In the genomic region with DNA sequence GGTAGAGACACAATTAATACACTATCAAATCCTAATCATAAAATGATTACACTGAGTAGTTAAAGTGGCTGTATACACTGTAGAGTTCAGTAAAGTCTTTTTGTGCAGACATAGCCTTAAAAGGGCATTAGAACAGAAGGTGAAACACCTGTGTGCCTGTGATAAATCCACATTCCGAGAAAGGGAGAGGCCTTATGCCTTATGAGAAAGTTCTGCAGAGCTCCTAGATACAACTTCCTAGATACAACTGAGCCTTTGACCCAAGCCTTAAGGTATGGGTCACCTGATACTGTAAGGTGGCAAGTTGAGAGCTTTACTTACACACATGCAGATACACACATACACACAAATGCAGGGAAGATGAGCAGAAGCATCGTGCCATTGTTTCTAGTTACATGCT, we compare ENCODE assay signal across 16 cellular contexts. TPM values are rescaled to one million over a fixed set of nuclear protein-coding genes. Genes with fewer than 3 reads are reported as not detected.
A peak's percentile ranks its signal among the peaks of the same experiment; 100 is the strongest.
DNase-seq lines count a peak whose midpoint lies in the region; ATAC-seq and TF ChIP-seq lines count a peak whose summit lies in the region.
"Had no signal": no experiment of that assay in that cellular context is flagged by ENCODE, and none has a peak within 500 bp of the region (broad histone marks: within the 10 kb centered on the region; RNA-seq: fewer than 3 reads in every experiment).

No MANE protein-coding gene starts in this region.

- H3K36me3 Mint-ChIP-seq in type B pancreatic cell: no peaks in the 10 kb centered on the region
- H3K36me3 Mint-ChIP-seq: CD8-positive, alpha-beta T cell had no signal

- H3K9me2 ChIP-seq in SK-N-SH: no peaks in the 10 kb centered on the region

- H3K36me3 ChIP-seq in SK-N-SH (replicated peaks in 1 of 2; ENCODE audit: control insufficient read depth in 1 of 2, insufficient read depth in 2 of 2, low read length in 1 of 2) (no peaks in the 10 kb centered on the region), duodenal mucosa (ENCODE audit: control insufficient read depth in 1 of 2, insufficient read depth in 2 of 2, low read length in 2 of 2) (no peaks in the 10 kb centered on the region), mucosa of rectum (ENCODE audit: control insufficient read depth in 2 of 2, insufficient read depth in 2 of 2, low read length in 2 of 2) (no peaks in the 10 kb centered on the region)

- peak overlapping the region; percentile 15; the same call in 1 of the 2 replicates for H3K4me2 ChIP-seq in SK-N-SH

- ATAC-seq in SK-N-SH treated with all-trans-retinoic acid at 6 μM for 48 hours: no peak
- ATAC-seq: CD8-positive, alpha-beta T cell; Panc1 had no signal

- CTCF ChIA-PET in SK-N-SH (lab: Yijun Ruan, JAX): interaction anchor here (1.5 kb wide), 1 partner anchor 472 kb away, joined by 3 read pairs; no protein-coding TSS in a partner anchor

- H3K27ac ChIP-seq in SK-N-SH (ENCODE audit: low read depth in 2 of 2, low read length in 1 of 2): peak overlapping the region in 1 of 2 experiments; percentile 74; a peak in 2 of 4 replicates
- peak overlapping the region; percentile 42 for H3K27ac ChIP-seq in duodenal mucosa (ENCODE audit: low read depth, low read length)
- H3K27ac ChIP-seq in mucosa of rectum (ENCODE audit: low read depth in 2 of 2, low read length in 2 of 2): peak overlapping the region; percentile 69 to 90
- H3K27ac ChIP-seq: 22Rv1 had no signal

- no peaks in the 10 kb centered on the region for H3K9me3 ChIP-seq in SK-N-SH
- no peaks in the 10 kb centered on the region for H3K9me3 ChIP-seq in duodenal mucosa (ENCODE audit: control insufficient read depth in 1 of 2, low read length in 2 of 2)
- no peaks in the 10 kb centered on the region for H3K9me3 ChIP-seq in mucosa of rectum (ENCODE audit: control insufficient read depth in 2 of 2, low read length in 2 of 2)

- H3K4me3 ChIP-seq in SK-N-SH (ENCODE audit: low read depth in 2 of 2, low read length in 1 of 2): no peak overlapping the region
- H3K4me3 ChIP-seq in duodenal mucosa (ENCODE audit: low read depth in 1 of 2, low read length in 2 of 2): no peak overlapping the region
- no peak overlapping the region for H3K4me3 ChIP-seq in mucosa of rectum (ENCODE audit: low read length in 2 of 2)

- TF ChIP-seq EP300 in SK-N-SH (IDR thresholded peaks at IDR 0.05; ENCODE audit: borderline replicate concordance in 1 of 2, low read depth in 1 of 2, low read length in 1 of 2): no peak

- H3K4me1 Mint-ChIP-seq in type B pancreatic cell (ENCODE audit: unreplicated experiment): peaks cover 3% of the 10 kb centered on the region

- no peak for DNase-seq in SK-N-SH
- DNase-seq in type B pancreatic cell (ENCODE audit: extremely low spot score, unreplicated experiment): no peak
- no peak for DNase-seq in NCI-H2171 treated with DMSO at 0.1 percent for 48 hours (lab: John Stamatoyannopoulos, UW)
- no peak for DNase-seq in midbrain (lab: John Stamatoyannopoulos, UW)
- DNase-seq in DMS53 treated with DMSO at 0.1 percent for 48 hours (lab: John Stamatoyannopoulos, UW; ENCODE audit: unreplicated experiment): no peak
- DNase-seq: CD8-positive, alpha-beta T cell; GOT3; Karpas-422; NCI-H1105 treated with DMSO at 0.1 percent for 48 hours; NCI-H187; NCI-H446 had no signal

- TF ChIP-seq RAD21 in SK-N-SH (IDR thresholded peaks at IDR 0.05; ENCODE audit: low read length): no peak

- peak overlapping the region; percentile 58 for H3K27ac Mint-ChIP-seq in type B pancreatic cell
- H3K27ac Mint-ChIP-seq: CD8-positive, alpha-beta T cell had no signal

- H3K27me3 Mint-ChIP-seq in type B pancreatic cell: no peaks in the 10 kb centered on the region

- H3K9me3 Mint-ChIP-seq in type B pancreatic cell: no peaks in the 10 kb centered on the region
- H3K9me3 Mint-ChIP-seq: CD8-positive, alpha-beta T cell had no signal

- no peaks in the 10 kb centered on the region for H3K79me2 ChIP-seq in SK-N-SH (ENCODE audit: insufficient read depth)

- POLR2A ChIA-PET in SK-N-SH (lab: Yijun Ruan, JAX): no interaction called here

- WGBS in SK-N-SH (ENCODE audit: low lambda C conversion rate): 91% methylated on average over 1 of the region's 2 CpGs

- H3K4me1 ChIP-seq in SK-N-SH (ENCODE audit: control insufficient read depth in 1 of 2, insufficient read depth in 2 of 2, low read depth in 1 of 2, low read length in 1 of 2): peaks cover 0 to 5% of the 10 kb centered on the region in 2 experiments; a peak in 1 of 4 replicates
- H3K4me1 ChIP-seq in duodenal mucosa (ENCODE audit: control insufficient read depth in 1 of 2, insufficient read depth in 2 of 2, low read length in 2 of 2): peaks cover 17 to 28% of the 10 kb centered on the region in 2 donors
- peaks cover 11 to 22% of the 10 kb centered on the region in 2 donors for H3K4me1 ChIP-seq in mucosa of rectum (ENCODE audit: control insufficient read depth in 2 of 2, insufficient read depth in 2 of 2, low read length in 2 of 2)

- H3K27me3 ChIP-seq in SK-N-SH (ENCODE audit: insufficient read depth): no peaks in the 10 kb centered on the region
- no peaks in the 10 kb centered on the region for H3K27me3 ChIP-seq in duodenal mucosa (ENCODE audit: control insufficient read depth in 1 of 2, insufficient read depth in 2 of 2, low read length in 2 of 2)
- no peaks in the 10 kb centered on the region for H3K27me3 ChIP-seq in mucosa of rectum (ENCODE audit: control insufficient read depth in 2 of 2, insufficient read depth in 2 of 2, low read length in 2 of 2)

- H3K9ac ChIP-seq in SK-N-SH: no peak overlapping the region
- no peak overlapping the region for H3K9ac ChIP-seq in duodenal mucosa (ENCODE audit: low read depth in 1 of 2, low read length in 2 of 2)
- H3K9ac ChIP-seq in mucosa of rectum (ENCODE audit: low read depth in 1 of 2, low read length in 2 of 2): peak overlapping the region in 1 of 2 donors; percentile 56

- no peak overlapping the region for H3K4me3 Mint-ChIP-seq in type B pancreatic cell
- H3K4me3 Mint-ChIP-seq: CD8-positive, alpha-beta T cell had no signal

- H3F3A ChIP-seq in SK-N-SH (replicated peaks; ENCODE audit: insufficient read depth): peaks cover 22% of the 10 kb centered on the region

- peak overlapping the region; percentile 23; the same call in 1 of the 2 replicates for H2AFZ ChIP-seq in SK-N-SH (ENCODE audit: low read depth)

- no peaks in the 10 kb centered on the region for H4K20me1 ChIP-seq in SK-N-SH (ENCODE audit: insufficient read depth)

- TF ChIP-seq CTCF in SK-N-SH (IDR thresholded peaks at IDR 0.05) (no peak), type B pancreatic cell (conservative IDR thresholded peaks at IDR 0.05) (no peak)

TF ChIP-seq in SK-N-SH, 30 proteins besides CTCF, POLR2A, EP300 and RAD21 (continues in another document):
- TF ChIP-seq FOSL2 (IDR thresholded peaks at IDR 0.05; ENCODE audit: borderline replicate concordance, low read depth): no peak
- TF ChIP-seq RCOR1 (IDR thresholded peaks at IDR 0.05; ENCODE audit: low read length): no peak
- TF ChIP-seq, protein P1, sequence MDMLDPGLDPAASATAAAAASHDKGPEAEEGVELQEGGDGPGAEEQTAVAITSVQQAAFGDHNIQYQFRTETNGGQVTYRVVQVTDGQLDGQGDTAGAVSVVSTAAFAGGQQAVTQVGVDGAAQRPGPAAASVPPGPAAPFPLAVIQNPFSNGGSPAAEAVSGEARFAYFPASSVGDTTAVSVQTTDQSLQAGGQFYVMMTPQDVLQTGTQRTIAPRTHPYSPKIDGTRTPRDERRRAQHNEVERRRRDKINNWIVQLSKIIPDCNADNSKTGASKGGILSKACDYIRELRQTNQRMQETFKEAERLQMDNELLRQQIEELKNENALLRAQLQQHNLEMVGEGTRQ (IDR thresholded peaks at IDR 0.05; ENCODE audit: borderline replicate concordance, low read depth, low read length): no peak
- TF ChIP-seq MXI1 (IDR thresholded peaks at IDR 0.05; ENCODE audit: low read depth, low read length): no peak
- TF ChIP-seq POLR2AphosphoS5 (IDR thresholded peaks at IDR 0.05; ENCODE audit: low read depth, low read length): no peak

TF ChIP-seq in SK-N-SH treated with all-trans-retinoic acid at 6 μM for 48 hours, 23 proteins besides CTCF, POLR2A, EP300 and RAD21 (continues in another document):
- TF ChIP-seq TOX (CRISPR knock-in tag; IDR thresholded peaks at IDR 0.05; ENCODE audit: borderline replicate concordance): no peak
- TF ChIP-seq ARNTL (CRISPR knock-in tag; IDR thresholded peaks at IDR 0.05; ENCODE audit: borderline replicate concordance, low read depth): no peak
- no peak for TF ChIP-seq ZC3H10 (CRISPR knock-in tag; IDR thresholded peaks at IDR 0.05)
- TF ChIP-seq, protein P2, sequence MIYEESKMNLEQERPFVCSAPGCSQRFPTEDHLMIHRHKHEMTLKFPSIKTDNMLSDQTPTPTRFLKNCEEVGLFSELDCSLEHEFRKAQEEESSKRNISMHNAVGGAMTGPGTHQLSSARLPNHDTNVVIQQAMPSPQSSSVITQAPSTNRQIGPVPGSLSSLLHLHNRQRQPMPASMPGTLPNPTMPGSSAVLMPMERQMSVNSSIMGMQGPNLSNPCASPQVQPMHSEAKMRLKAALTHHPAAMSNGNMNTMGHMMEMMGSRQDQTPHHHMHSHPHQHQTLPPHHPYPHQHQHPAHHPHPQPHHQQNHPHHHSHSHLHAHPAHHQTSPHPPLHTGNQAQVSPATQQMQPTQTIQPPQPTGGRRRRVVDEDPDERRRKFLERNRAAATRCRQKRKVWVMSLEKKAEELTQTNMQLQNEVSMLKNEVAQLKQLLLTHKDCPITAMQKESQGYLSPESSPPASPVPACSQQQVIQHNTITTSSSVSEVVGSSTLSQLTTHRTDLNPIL (CRISPR knock-in tag; IDR thresholded peaks at IDR 0.05; ENCODE audit: low read depth): no peak
- no peak for TF ChIP-seq BACH2 (CRISPR knock-in tag; IDR thresholded peaks at IDR 0.05; ENCODE audit: borderline replicate concordance)
- no peak for TF ChIP-seq ESRRG (CRISPR knock-in tag; IDR thresholded peaks at IDR 0.05)
- TF ChIP-seq, protein P3, sequence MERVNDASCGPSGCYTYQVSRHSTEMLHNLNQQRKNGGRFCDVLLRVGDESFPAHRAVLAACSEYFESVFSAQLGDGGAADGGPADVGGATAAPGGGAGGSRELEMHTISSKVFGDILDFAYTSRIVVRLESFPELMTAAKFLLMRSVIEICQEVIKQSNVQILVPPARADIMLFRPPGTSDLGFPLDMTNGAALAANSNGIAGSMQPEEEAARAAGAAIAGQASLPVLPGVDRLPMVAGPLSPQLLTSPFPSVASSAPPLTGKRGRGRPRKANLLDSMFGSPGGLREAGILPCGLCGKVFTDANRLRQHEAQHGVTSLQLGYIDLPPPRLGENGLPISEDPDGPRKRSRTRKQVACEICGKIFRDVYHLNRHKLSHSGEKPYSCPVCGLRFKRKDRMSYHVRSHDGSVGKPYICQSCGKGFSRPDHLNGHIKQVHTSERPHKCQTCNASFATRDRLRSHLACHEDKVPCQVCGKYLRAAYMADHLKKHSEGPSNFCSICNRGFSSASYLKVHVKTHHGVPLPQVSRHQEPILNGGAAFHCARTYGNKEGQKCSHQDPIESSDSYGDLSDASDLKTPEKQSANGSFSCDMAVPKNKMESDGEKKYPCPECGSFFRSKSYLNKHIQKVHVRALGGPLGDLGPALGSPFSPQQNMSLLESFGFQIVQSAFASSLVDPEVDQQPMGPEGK (CRISPR knock-in tag; IDR thresholded peaks at IDR 0.05; ENCODE audit: borderline replicate concordance): no peak
- no peak for TF ChIP-seq CSDC2 (CRISPR knock-in tag; IDR thresholded peaks at IDR 0.05)

RNA-seq across cellular contexts. Expression of a gene that starts 6.3 kb away (rescaled TPM):
- polyA plus RNA-seq in SK-N-SH (2012; rRNA removed): 4.9 and 6.2 TPM in 2 replicates
- polyA plus RNA-seq in SK-N-SH (2012; cell fraction: cytosol; rRNA removed): 5.9 and 6.0 TPM in 2 replicates
- 10.6 and 14.3 TPM in 2 replicates for polyA plus RNA-seq in SK-N-SH (2012; cell fraction: nucleus; rRNA removed)
- 3.6 and 6.1 TPM in 2 replicates for total RNA-seq in type B pancreatic cell (ENCODE audit: low replicate concordance)
- total RNA-seq: CD8-positive, alpha-beta T cell had no signal
